In the genomic region with DNA sequence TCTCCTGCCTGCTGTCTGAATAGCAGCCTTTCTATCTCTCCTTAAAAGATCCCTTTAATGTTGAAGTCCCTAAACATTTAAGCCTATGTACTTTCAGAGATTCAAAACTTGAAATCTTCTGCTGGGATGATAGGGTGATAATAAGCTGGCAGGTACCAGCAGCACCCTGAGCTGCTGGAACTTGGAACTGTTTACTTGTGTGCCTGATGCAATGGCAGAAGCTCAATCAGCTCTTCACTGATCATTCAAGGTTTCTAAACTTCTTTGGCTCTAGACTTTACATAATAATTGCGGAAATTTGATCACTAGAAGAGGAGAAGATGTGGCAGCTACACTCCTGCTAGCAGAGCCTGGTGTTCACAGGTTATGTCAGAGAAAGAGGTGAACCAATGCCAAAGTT, we compare ENCODE assay signal across 1 cellular context.
TF ChIP-seq lines count a peak whose summit lies in the region.

No MANE protein-coding gene starts in this region.

TF ChIP-seq in GM23338, 12 proteins besides CTCF, POLR2A, EP300 and RAD21 (continued from another document):
- TF ChIP-seq, protein P1, sequence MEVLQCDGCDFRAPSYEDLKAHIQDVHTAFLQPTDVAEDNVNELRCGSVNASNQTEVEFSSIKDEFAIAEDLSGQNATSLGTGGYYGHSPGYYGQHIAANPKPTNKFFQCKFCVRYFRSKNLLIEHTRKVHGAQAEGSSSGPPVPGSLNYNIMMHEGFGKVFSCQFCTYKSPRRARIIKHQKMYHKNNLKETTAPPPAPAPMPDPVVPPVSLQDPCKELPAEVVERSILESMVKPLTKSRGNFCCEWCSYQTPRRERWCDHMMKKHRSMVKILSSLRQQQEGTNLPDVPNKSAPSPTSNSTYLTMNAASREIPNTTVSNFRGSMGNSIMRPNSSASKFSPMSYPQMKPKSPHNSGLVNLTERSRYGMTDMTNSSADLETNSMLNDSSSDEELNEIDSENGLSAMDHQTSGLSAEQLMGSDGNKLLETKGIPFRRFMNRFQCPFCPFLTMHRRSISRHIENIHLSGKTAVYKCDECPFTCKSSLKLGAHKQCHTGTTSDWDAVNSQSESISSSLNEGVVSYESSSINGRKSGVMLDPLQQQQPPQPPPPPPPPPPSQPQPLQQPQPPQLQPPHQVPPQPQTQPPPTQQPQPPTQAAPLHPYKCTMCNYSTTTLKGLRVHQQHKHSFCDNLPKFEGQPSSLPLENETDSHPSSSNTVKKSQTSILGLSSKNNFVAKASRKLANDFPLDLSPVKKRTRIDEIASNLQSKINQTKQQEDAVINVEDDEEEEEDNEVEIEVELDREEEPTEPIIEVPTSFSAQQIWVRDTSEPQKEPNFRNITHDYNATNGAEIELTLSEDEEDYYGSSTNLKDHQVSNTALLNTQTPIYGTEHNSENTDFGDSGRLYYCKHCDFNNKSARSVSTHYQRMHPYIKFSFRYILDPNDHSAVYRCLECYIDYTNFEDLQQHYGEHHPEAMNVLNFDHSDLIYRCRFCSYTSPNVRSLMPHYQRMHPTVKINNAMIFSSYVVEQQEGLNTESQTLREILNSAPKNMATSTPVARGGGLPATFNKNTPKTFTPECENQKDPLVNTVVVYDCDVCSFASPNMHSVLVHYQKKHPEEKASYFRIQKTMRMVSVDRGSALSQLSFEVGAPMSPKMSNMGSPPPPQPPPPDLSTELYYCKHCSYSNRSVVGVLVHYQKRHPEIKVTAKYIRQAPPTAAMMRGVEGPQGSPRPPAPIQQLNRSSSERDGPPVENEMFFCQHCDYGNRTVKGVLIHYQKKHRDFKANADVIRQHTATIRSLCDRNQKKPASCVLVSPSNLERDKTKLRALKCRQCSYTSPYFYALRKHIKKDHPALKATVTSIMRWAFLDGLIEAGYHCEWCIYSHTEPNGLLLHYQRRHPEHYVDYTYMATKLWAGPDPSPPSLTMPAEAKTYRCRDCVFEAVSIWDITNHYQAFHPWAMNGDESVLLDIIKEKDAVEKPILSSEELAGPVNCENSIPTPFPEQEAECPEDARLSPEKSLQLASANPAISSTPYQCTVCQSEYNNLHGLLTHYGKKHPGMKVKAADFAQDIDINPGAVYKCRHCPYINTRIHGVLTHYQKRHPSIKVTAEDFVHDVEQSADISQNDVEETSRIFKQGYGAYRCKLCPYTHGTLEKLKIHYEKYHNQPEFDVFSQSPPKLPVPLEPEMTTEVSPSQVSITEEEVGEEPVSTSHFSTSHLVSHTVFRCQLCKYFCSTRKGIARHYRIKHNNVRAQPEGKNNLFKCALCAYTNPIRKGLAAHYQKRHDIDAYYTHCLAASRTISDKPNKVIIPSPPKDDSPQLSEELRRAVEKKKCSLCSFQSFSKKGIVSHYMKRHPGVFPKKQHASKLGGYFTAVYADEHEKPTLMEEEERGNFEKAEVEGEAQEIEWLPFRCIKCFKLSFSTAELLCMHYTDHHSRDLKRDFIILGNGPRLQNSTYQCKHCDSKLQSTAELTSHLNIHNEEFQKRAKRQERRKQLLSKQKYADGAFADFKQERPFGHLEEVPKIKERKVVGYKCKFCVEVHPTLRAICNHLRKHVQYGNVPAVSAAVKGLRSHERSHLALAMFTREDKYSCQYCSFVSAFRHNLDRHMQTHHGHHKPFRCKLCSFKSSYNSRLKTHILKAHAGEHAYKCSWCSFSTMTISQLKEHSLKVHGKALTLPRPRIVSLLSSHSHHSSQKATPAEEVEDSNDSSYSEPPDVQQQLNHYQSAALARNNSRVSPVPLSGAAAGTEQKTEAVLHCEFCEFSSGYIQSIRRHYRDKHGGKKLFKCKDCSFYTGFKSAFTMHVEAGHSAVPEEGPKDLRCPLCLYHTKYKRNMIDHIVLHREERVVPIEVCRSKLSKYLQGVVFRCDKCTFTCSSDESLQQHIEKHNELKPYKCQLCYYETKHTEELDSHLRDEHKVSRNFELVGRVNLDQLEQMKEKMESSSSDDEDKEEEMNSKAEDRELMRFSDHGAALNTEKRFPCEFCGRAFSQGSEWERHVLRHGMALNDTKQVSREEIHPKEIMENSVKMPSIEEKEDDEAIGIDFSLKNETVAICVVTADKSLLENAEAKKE (CRISPR knock-in tag; IDR thresholded peaks at IDR 0.05): no peak
- no peak for TF ChIP-seq ZNF114 (CRISPR knock-in tag; IDR thresholded peaks at IDR 0.05)
- TF ChIP-seq EZH2phosphoT487 (IDR thresholded peaks at IDR 0.05; ENCODE audit: unreplicated experiment): no peak
- TF ChIP-seq NANOG (IDR thresholded peaks at IDR 0.05; ENCODE audit: borderline replicate concordance): no peak
- TF ChIP-seq, protein P2, sequence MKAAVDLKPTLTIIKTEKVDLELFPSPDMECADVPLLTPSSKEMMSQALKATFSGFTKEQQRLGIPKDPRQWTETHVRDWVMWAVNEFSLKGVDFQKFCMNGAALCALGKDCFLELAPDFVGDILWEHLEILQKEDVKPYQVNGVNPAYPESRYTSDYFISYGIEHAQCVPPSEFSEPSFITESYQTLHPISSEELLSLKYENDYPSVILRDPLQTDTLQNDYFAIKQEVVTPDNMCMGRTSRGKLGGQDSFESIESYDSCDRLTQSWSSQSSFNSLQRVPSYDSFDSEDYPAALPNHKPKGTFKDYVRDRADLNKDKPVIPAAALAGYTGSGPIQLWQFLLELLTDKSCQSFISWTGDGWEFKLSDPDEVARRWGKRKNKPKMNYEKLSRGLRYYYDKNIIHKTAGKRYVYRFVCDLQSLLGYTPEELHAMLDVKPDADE (IDR thresholded peaks at IDR 0.05): no peak
- no peak for TF ChIP-seq ZNF331 (CRISPR knock-in tag; IDR thresholded peaks at IDR 0.05; ENCODE audit: low read depth)
- no peak for TF ChIP-seq EZH2 (IDR thresholded peaks at IDR 0.05; ENCODE audit: low read depth, unreplicated experiment)
- TF ChIP-seq, protein P3, sequence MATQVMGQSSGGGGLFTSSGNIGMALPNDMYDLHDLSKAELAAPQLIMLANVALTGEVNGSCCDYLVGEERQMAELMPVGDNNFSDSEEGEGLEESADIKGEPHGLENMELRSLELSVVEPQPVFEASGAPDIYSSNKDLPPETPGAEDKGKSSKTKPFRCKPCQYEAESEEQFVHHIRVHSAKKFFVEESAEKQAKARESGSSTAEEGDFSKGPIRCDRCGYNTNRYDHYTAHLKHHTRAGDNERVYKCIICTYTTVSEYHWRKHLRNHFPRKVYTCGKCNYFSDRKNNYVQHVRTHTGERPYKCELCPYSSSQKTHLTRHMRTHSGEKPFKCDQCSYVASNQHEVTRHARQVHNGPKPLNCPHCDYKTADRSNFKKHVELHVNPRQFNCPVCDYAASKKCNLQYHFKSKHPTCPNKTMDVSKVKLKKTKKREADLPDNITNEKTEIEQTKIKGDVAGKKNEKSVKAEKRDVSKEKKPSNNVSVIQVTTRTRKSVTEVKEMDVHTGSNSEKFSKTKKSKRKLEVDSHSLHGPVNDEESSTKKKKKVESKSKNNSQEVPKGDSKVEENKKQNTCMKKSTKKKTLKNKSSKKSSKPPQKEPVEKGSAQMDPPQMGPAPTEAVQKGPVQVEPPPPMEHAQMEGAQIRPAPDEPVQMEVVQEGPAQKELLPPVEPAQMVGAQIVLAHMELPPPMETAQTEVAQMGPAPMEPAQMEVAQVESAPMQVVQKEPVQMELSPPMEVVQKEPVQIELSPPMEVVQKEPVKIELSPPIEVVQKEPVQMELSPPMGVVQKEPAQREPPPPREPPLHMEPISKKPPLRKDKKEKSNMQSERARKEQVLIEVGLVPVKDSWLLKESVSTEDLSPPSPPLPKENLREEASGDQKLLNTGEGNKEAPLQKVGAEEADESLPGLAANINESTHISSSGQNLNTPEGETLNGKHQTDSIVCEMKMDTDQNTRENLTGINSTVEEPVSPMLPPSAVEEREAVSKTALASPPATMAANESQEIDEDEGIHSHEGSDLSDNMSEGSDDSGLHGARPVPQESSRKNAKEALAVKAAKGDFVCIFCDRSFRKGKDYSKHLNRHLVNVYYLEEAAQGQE (IDR thresholded peaks at IDR 0.05; ENCODE audit: unreplicated experiment): no peak
